Comparison of ENCODE assay signal across 8 cellular contexts in genomic region chr1:23370270-23370743, GRCh38. TPM values are rescaled to one million over a fixed set of nuclear protein-coding genes. Genes with fewer than 3 reads are reported as not detected.
DNase-seq lines count a peak whose midpoint lies in the region; ATAC-seq, FAIRE-seq and TF ChIP-seq lines count a peak whose summit lies in the region.

No MANE protein-coding gene starts in this region.

- H3K4me3 ChIP-seq in A549 (peak overlapping the region; percentile 87; the same call in 2 of the 3 replicates), cardiac fibroblast (replicated peaks in 1 of 2; ENCODE audit: low read depth in 2 of 2, low read length in 2 of 2) (peak overlapping the region; percentile 72 to 93)
- H3K4me3 ChIP-seq in Jurkat, Clone E6-1 (ENCODE audit: low read length), result peak overlapping the region; percentile 71

- no peak for ATAC-seq in A549
- no peak for ATAC-seq in naive B cell (ENCODE audit: low read depth in 2 of 2)
- no peak for ATAC-seq in GM18517 (IDR thresholded peaks at IDR 0.05; ENCODE audit: unreplicated experiment)

- H3K4me1 ChIP-seq in A549, result peaks cover 17% of the 10 kb centered on the region

- peak overlapping the region in 1 of 6 donors; percentile 92 for H3K27ac Mint-ChIP-seq in naive B cell

- no peak for TF ChIP-seq RAD21 in A549 (conservative IDR thresholded peaks at IDR 0.05 in 1 of 2, IDR thresholded peaks at IDR 0.05 in 1 of 2)

- H3K9me3 ChIP-seq in A549, result peaks cover 18% of the 10 kb centered on the region

- peak overlapping the region; percentile 98 to 99 for H3K27ac ChIP-seq in A549

- POLR2A ChIA-PET in A549 (lab: Yijun Ruan, JAX), result no interaction called here

- TF ChIP-seq POLR2A in A549 (IDR thresholded peaks at IDR 0.05; ENCODE audit: low read length), result no peak

- peaks cover 0 to 4% (median 0%) of the 10 kb centered on the region in 7 donors for H3K9me3 Mint-ChIP-seq in naive B cell

- H3K27me3 Mint-ChIP-seq in naive B cell, result no peaks in the 10 kb centered on the region

- peak overlapping the region; percentile 68 to 99 (median 99) for H3K4me3 Mint-ChIP-seq in naive B cell

- 89% methylated on average over 6 of the region's 6 CpGs for WGBS in A549 (ENCODE audit: missing lambda C conversion rate)

- peak overlapping the region; percentile 97 for H3K4me2 ChIP-seq in A549

- H3K36me3 Mint-ChIP-seq in naive B cell, result no peaks in the 10 kb centered on the region

- H3K4me1 Mint-ChIP-seq in naive B cell, result peaks cover 23 to 42% (median 27%) of the 10 kb centered on the region in 3 donors

- TF ChIP-seq EP300 in A549 (IDR thresholded peaks at IDR 0.05), result no peak

- CTCF ChIA-PET in A549 (lab: Yijun Ruan, JAX), result interaction anchor here (0.6 to 2.8 kb wide), 3 partner anchors 23 to 113 kb away, joined by 3 to 14 read pairs (median 3); no protein-coding TSS in a partner anchor

- FAIRE-seq in A549 (lab: Jason Lieb, UNC), result no peak

- DNase-seq in A549 (ENCODE audit: low read depth in 1 of 2, low spot score in 1 of 2), result no peak
- no peak for DNase-seq in Jurkat, Clone E6-1 (ENCODE audit: low read depth, low spot score)
- peak in 1 of 2 donors; percentile 5 for DNase-seq in cardiac fibroblast (ENCODE audit: low read depth in 2 of 2)
- no peak for DNase-seq in naive B cell
- DNase-seq in NCI-H1694 (lab: John Stamatoyannopoulos, UW), result no peak
- DNase-seq in H4 (ENCODE audit: low spot score), result no peak
- DNase-seq in NCI-H2196 (lab: John Stamatoyannopoulos, UW; ENCODE audit: unreplicated experiment), result no peak

- no peak for TF ChIP-seq CTCF in A549 (IDR thresholded peaks at IDR 0.05)
- TF ChIP-seq CTCF in cardiac fibroblast (IDR thresholded peaks at IDR 0.05; ENCODE audit: low read depth, low read length), result no peak

TF ChIP-seq in A549, 52 proteins besides CTCF, POLR2A, EP300 and RAD21:
- TF ChIP-seq FOSL2 (IDR thresholded peaks at IDR 0.05) (no peak), FOSL2 (CRISPR knock-in tag; IDR thresholded peaks at IDR 0.05) (no peak), CHD4 (IDR thresholded peaks at IDR 0.05; ENCODE audit: borderline replicate concordance) (no peak), TP53 (CRISPR knock-in tag; IDR thresholded peaks at IDR 0.05) (no peak), NR3C1 (IDR thresholded peaks at IDR 0.05) (no peak), SMC3 (IDR thresholded peaks at IDR 0.05) (no peak), HOXA7 (CRISPR knock-in tag; IDR thresholded peaks at IDR 0.05) (no peak), HMGXB4 (CRISPR knock-in tag; IDR thresholded peaks at IDR 0.05; ENCODE audit: borderline replicate concordance) (no peak), CBX8 (IDR thresholded peaks at IDR 0.05) (no peak), FOXS1 (CRISPR knock-in tag; IDR thresholded peaks at IDR 0.05) (no peak), KDM5A (IDR thresholded peaks at IDR 0.05) (no peak), ESRRA (IDR thresholded peaks at IDR 0.05; ENCODE audit: borderline replicate concordance, low read length) (no peak), HOXB5 (CRISPR knock-in tag; IDR thresholded peaks at IDR 0.05) (no peak), FOSB (CRISPR knock-in tag; IDR thresholded peaks at IDR 0.05) (no peak)

RNA-seq across cellular contexts. Expression of gene ZNF436, which starts 0.7 kb away (rescaled TPM):
- 7.5 and 8.3 TPM in 2 replicates for polyA plus RNA-seq in A549 (2011; rRNA removed)
- 1.2 and 1.4 TPM in 2 replicates for polyA plus RNA-seq in A549 (2012; cell fraction: cytosol; rRNA removed)
- 1.1 and 1.2 TPM in 2 replicates for polyA plus RNA-seq in A549 (2012; cell fraction: nucleus; rRNA removed)
- 4.7 to 5.1 TPM (median 4.8 TPM) in 3 replicates for polyA plus RNA-seq in A549 (2017; fragmentation: RNase III; extraction: RNeasy Plus Mini Kit Qiagen cat#74134 plus additional on column Dnase treatment)
- 8.0 and 8.5 TPM in 2 replicates for polyA minus RNA-seq in A549 (2011; rRNA and poly(A)+ RNA removed)
- polyA plus RNA-seq in Jurkat, Clone E6-1 (2012; ENCODE audit: insufficient read depth, insufficient read length), result 6.7 TPM
- 1 to 10 TPM in 5 of 6 donors, not detected in 1; 1.5 to 4.4 (median 2.3) TPM for polyA plus RNA-seq in naive B cell (ENCODE audit: low read depth in 6 of 6)
- total RNA-seq in H4 (2014; rRNA removed; shearing (Covaris generic)), result 18.0 and 20.8 TPM in 2 replicates

RNA-seq across cellular contexts. Expression of gene HNRNPR, which starts 26.2 kb away (rescaled TPM):
- 241 and 281 TPM in 2 replicates for polyA plus RNA-seq in A549 (2011; rRNA removed)
- polyA plus RNA-seq in A549 (2012; cell fraction: cytosol; rRNA removed), result 130 and 149 TPM in 2 replicates
- 59.0 and 100 TPM in 2 replicates for polyA plus RNA-seq in A549 (2012; cell fraction: nucleus; rRNA removed)
- 223 to 239 TPM (median 237 TPM) in 3 replicates for polyA plus RNA-seq in A549 (2017; fragmentation: RNase III; extraction: RNeasy Plus Mini Kit Qiagen cat#74134 plus additional on column Dnase treatment)
- 101 and 117 TPM in 2 replicates for polyA minus RNA-seq in A549 (2011; rRNA and poly(A)+ RNA removed)
- 299 TPM for polyA plus RNA-seq in Jurkat, Clone E6-1 (2012; ENCODE audit: insufficient read depth, insufficient read length)
- polyA plus RNA-seq in naive B cell (ENCODE audit: low read depth in 6 of 6), result 100 to 1,000 TPM; 187 to 238 (median 208) TPM
- 165 and 180 TPM in 2 replicates for total RNA-seq in H4 (2014; rRNA removed; shearing (Covaris generic))

RNA-seq across cellular contexts. Expression of gene TCEA3, which starts 54.2 kb away (rescaled TPM):
- polyA plus RNA-seq in A549 (2011; rRNA removed) (0.58 and 0.63 TPM in 2 replicates), A549 (2017; fragmentation: RNase III; extraction: RNeasy Plus Mini Kit Qiagen cat#74134 plus additional on column Dnase treatment) (0.53 to 0.79 TPM (median 0.58 TPM) in 3 replicates), naive B cell (ENCODE audit: low read depth in 6 of 6) (not detected)
- polyA plus RNA-seq in A549 (2012; cell fraction: cytosol; rRNA removed), result 0.34 and 0.48 TPM in 2 replicates
- 1.0 and 1.2 TPM in 2 replicates for polyA plus RNA-seq in A549 (2012; cell fraction: nucleus; rRNA removed)
- 0.49 and 0.50 TPM in 2 replicates for polyA minus RNA-seq in A549 (2011; rRNA and poly(A)+ RNA removed)
- polyA plus RNA-seq in Jurkat, Clone E6-1 (2012; ENCODE audit: insufficient read depth, insufficient read length), result not detected
- total RNA-seq in H4 (2014; rRNA removed; shearing (Covaris generic)), result 0.72 and 0.76 TPM in 2 replicates
